16 cellular contexts compared by ENCODE assay signal in the genomic region with DNA sequence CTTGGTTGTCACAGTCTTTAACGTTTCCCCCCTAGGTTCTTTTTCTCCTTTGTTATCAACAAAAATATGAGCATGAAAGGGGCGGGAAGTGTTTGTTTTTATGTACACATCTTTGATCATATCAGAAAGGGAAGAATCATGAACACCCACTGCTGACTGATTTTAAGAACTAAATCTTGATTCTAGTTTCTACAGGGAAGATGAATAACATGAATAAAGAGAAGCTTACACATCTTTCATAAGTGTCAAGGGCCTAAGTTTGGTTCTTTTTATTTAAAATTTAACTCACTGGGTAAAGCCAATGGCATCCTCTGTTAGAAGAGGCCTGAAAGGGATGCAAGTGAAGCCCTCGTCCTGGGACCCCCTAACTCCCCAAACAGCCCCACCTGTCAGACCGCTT. TPM values are rescaled to one million over a fixed set of nuclear protein-coding genes. Genes with fewer than 3 reads are reported as not detected.
DNase-seq lines count a peak whose midpoint lies in the region; ATAC-seq and TF ChIP-seq lines count a peak whose summit lies in the region.
"Had no signal": no experiment of that assay in that cellular context is flagged by ENCODE, and none has a peak within 500 bp of the region (broad histone marks: within the 10 kb centered on the region; RNA-seq: fewer than 3 reads in every experiment).

No MANE protein-coding gene starts in this region.

- in situ Hi-C loops in mammary epithelial cell (cut with MboI; ENCODE audit: low sequenced_read_pairs in 2 of 2), result no loop called here

- TF ChIP-seq CTCF in mammary epithelial cell (conservative IDR thresholded peaks at IDR 0.05 in 1 of 2, IDR thresholded peaks at IDR 0.05 in 1 of 2; ENCODE audit: extremely low read depth in 1 of 2, insufficient read depth in 1 of 2, low read depth in 1 of 2, low read length in 2 of 2) (no peak), breast epithelium (IDR thresholded peaks at IDR 0.05) (no peak), parathyroid adenoma (IDR thresholded peaks at IDR 0.05) (no peak), type B pancreatic cell (conservative IDR thresholded peaks at IDR 0.05) (no peak)

- no peak for TF ChIP-seq POLR2A in breast epithelium (IDR thresholded peaks at IDR 0.05)

- H3K27ac Mint-ChIP-seq in type B pancreatic cell, result peak overlapping the region; percentile 82
- H3K27ac Mint-ChIP-seq in T-helper 17 cell, result no peak overlapping the region
- H3K27ac Mint-ChIP-seq: CD4-positive, alpha-beta memory T cell had no signal

- no peaks in the 10 kb centered on the region for H3K9me3 Mint-ChIP-seq in type B pancreatic cell
- H3K9me3 Mint-ChIP-seq: CD4-positive, alpha-beta memory T cell had no signal

- H3K27me3 Mint-ChIP-seq in type B pancreatic cell, result no peaks in the 10 kb centered on the region
- peaks cover 23% of the 10 kb centered on the region for H3K27me3 Mint-ChIP-seq in T-helper 17 cell

- H3K4me2 ChIP-seq in mammary epithelial cell (ENCODE audit: insufficient read depth, low read depth, low read length), result no peak overlapping the region
- no peak overlapping the region for H3K4me2 ChIP-seq in parathyroid adenoma (ENCODE audit: low read length)

- H2AFZ ChIP-seq in mammary epithelial cell (ENCODE audit: low read depth, low read length) (no peak overlapping the region), parathyroid adenoma (peak overlapping the region; percentile 13)

- WGBS in mammary epithelial cell (ENCODE audit: low coverage, missing lambda C conversion rate), result 83% methylated on average over 4 of the region's 4 CpGs

- no peak for DNase-seq in activated CD4-positive, CD25-positive, alpha-beta regulatory T cell (lab: John Stamatoyannopoulos, UW)
- DNase-seq in mammary epithelial cell (no peak), breast epithelium (ENCODE audit: low spot score in 2 of 2) (no peak), type B pancreatic cell (ENCODE audit: extremely low spot score, unreplicated experiment) (no peak), T-helper 17 cell (no peak), Ammon's horn (ENCODE audit: low spot score) (no peak)
- DNase-seq: Calu3; CD4-positive, alpha-beta memory T cell; KBM-7; NCI-H1436; NCI-H2029; NCI-H510A; NCI-H774 had no signal

- peaks cover 11% of the 10 kb centered on the region for H3K4me1 ChIP-seq in mammary epithelial cell (ENCODE audit: insufficient read depth, low read length)
- H3K4me1 ChIP-seq in breast epithelium, result no peaks in the 10 kb centered on the region
- no peaks in the 10 kb centered on the region for H3K4me1 ChIP-seq in parathyroid adenoma

- H3K27me3 ChIP-seq in mammary epithelial cell (ENCODE audit: insufficient read depth, low read length) (no peaks in the 10 kb centered on the region), breast epithelium (no peaks in the 10 kb centered on the region), parathyroid adenoma (ENCODE audit: control insufficient read depth, insufficient read depth, low read length) (no peaks in the 10 kb centered on the region)

- H3K9me3 ChIP-seq in mammary epithelial cell (replicated peaks; ENCODE audit: insufficient read depth, low read length), result no peaks in the 10 kb centered on the region
- no peaks in the 10 kb centered on the region for H3K9me3 ChIP-seq in breast epithelium
- no peaks in the 10 kb centered on the region for H3K9me3 ChIP-seq in parathyroid adenoma (ENCODE audit: control insufficient read depth, low read length)
- no peaks in the 10 kb centered on the region for H3K9me3 ChIP-seq in T-helper 17 cell (ENCODE audit: control insufficient read depth, low read length, poor library complexity, severe bottlenecking)

- peak; percentile 47 to 62 for ATAC-seq in activated CD4-positive, CD25-positive, alpha-beta regulatory T cell treated with anti-CD3 and anti-CD28 coated beads, Interleukin-2, amount 50 U/mL, for 24 hours
- ATAC-seq in T-helper 17 cell, result no peak

- H3K36me3 ChIP-seq in mammary epithelial cell (ENCODE audit: insufficient read depth, low read length), result no peaks in the 10 kb centered on the region
- H3K36me3 ChIP-seq in breast epithelium, result no peaks in the 10 kb centered on the region
- no peaks in the 10 kb centered on the region for H3K36me3 ChIP-seq in parathyroid adenoma (ENCODE audit: control insufficient read depth, insufficient read depth, low read length)

- dilution Hi-C loops in mammary epithelial cell (cut with HindIII; ENCODE audit: low sequenced_read_pairs), result no loop called here

- H3K4me1 Mint-ChIP-seq in type B pancreatic cell (ENCODE audit: unreplicated experiment) (peaks cover 16% of the 10 kb centered on the region), T-helper 17 cell (peaks cover 13% of the 10 kb centered on the region)

- H3K79me2 ChIP-seq in mammary epithelial cell (ENCODE audit: insufficient read depth, low read length) (no peaks in the 10 kb centered on the region), parathyroid adenoma (no peaks in the 10 kb centered on the region)

- peak overlapping the region; percentile 18 for H3K27ac ChIP-seq in mammary epithelial cell (ENCODE audit: insufficient read depth, low read depth, low read length)
- no peak overlapping the region for H3K27ac ChIP-seq in breast epithelium
- no peak overlapping the region for H3K27ac ChIP-seq in parathyroid adenoma
- H3K27ac ChIP-seq: 22Rv1 had no signal

- intact Hi-C loops in mammary epithelial cell (cut with micrococcal nuclease), result no loop called here
- intact Hi-C loops in breast epithelium (cut with DNase I; ENCODE audit: low total_unique reads), result no loop called here

- H3K9ac ChIP-seq in mammary epithelial cell (ENCODE audit: insufficient read depth, low read length) (peak overlapping the region; percentile 3), parathyroid adenoma (no peak overlapping the region)

- H3K4me3 Mint-ChIP-seq in type B pancreatic cell, result no peak overlapping the region
- H3K4me3 Mint-ChIP-seq in T-helper 17 cell, result no peak overlapping the region
- H3K4me3 Mint-ChIP-seq: CD4-positive, alpha-beta memory T cell had no signal

- CTCF ChIA-PET in mammary epithelial cell (lab: Charles Lee; ENCODE audit: low non-redundant PET), result no interaction called here

- H3K36me3 Mint-ChIP-seq in type B pancreatic cell (no peaks in the 10 kb centered on the region), T-helper 17 cell (ENCODE audit: low read depth) (peaks cover 6% of the 10 kb centered on the region)
- H3K36me3 Mint-ChIP-seq: CD4-positive, alpha-beta memory T cell had no signal

- no TSS peak for BruUV-seq in mammary epithelial cell (replicated peaks; lab: Mats Ljungman, UMichigan)

- no peak overlapping the region for H3K4me3 ChIP-seq in mammary epithelial cell (replicated peaks in 1 of 3; ENCODE audit: insufficient read depth in 1 of 3, low read depth in 2 of 3, low read length in 3 of 3)
- no peak overlapping the region for H3K4me3 ChIP-seq in breast epithelium
- H3K4me3 ChIP-seq in parathyroid adenoma (ENCODE audit: low read depth, low read length), result no peak overlapping the region

- H4K20me1 ChIP-seq in mammary epithelial cell (ENCODE audit: insufficient read depth, low read length), result no peaks in the 10 kb centered on the region

RNA-seq across cellular contexts. Expression of a gene that starts 14.8 kb away (rescaled TPM):
- total RNA-seq in mammary epithelial cell (100 to 1,000 TPM; 348 to 366 TPM), breast epithelium (100 to 1,000 TPM; 314 to 389 (median 321) TPM), type B pancreatic cell (ENCODE audit: low replicate concordance) (371 and 498 TPM in 2 replicates), T-helper 17 cell (10 to 100 TPM; 13.7 to 20.9 TPM)
- polyA plus RNA-seq in mammary epithelial cell, result 126 TPM
- 710 TPM for polyA minus RNA-seq in mammary epithelial cell

Comparison
In these comparisons a context has a peak if more than half of its experiments do, and no peak if none do; other contexts are left out.
1. RNA of a gene that starts 14.8 kb away (total RNA-seq): 371 to 498 TPM in type B pancreatic cell, 348 to 366 TPM in mammary epithelial cell and 314 to 389 TPM in breast epithelium; 13.7 to 20.9 TPM in T-helper 17 cell; every median in the first group is over 10 times any median in the second.